8 cellular contexts compared by ENCODE assay signal in the genomic region with DNA sequence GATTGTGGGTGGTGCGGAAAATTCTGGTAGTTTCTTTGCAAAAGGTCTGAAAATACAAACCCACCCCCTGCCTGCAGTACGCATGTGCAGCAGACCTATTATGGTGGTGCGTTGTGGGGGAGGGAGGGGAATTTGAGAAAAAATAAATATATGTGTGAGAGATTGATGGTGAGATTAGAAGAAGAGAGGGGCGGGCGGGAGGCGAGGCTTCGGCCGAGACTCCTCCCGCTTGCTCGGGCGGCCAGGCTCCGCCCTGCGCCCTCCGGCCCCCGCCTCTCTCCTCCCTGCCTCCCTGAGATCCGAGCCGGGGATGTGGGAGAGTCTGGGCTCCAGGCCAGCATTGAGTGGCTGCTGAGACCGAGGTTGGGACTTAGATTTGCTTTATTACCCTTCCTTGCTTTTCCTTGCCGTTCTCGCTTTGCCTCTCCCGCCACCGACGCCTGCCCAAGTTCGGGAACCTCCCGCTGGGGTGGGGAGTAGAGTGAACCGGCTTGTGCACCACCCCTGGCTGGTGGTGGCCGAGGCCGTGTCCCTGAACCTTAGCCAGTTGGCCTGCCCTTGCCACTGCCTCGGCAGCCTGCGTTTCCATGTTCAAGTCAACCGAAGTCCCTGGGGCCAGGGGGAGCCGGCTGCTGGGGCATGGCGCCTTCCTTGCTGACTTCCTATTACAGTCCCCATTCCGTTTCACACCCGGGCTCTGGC. TPM values are rescaled to one million over a fixed set of nuclear protein-coding genes. Genes with fewer than 3 reads are reported as not detected.
A peak's percentile ranks its signal among the peaks of the same experiment; 100 is the strongest.
DNase-seq lines count a peak whose midpoint lies in the region; ATAC-seq and TF ChIP-seq lines count a peak whose summit lies in the region.

No MANE protein-coding gene starts in this region.

- H3K4me3 ChIP-seq in OCI-LY3 (ENCODE audit: low read length) (peak overlapping the region; percentile 99), esophagus (ENCODE audit: low read depth in 1 of 2, low read length in 2 of 2) (peak overlapping the region; percentile 54 to 95), mucosa of stomach (ENCODE audit: low read length) (peak overlapping the region; percentile 42)

- H3K9me3 ChIP-seq in OCI-LY3 (ENCODE audit: insufficient read depth, low read length) (no peaks in the 10 kb centered on the region), esophagus (ENCODE audit: control insufficient read depth in 2 of 2, insufficient read depth in 1 of 2, low read depth in 1 of 2, low read length in 1 of 2) (no peaks in the 10 kb centered on the region), mucosa of stomach (ENCODE audit: control insufficient read depth, low read length) (no peaks in the 10 kb centered on the region)

- TF ChIP-seq CTCF in OCI-LY3 (IDR thresholded peaks at IDR 0.05; ENCODE audit: low read depth, low read length) = no peak

- WGBS in esophagus, 2 donors = 0 to 1% methylated on average over 30 to 35 of the region's 35 CpGs

- H3K4me2 ChIP-seq in OCI-LY3 (ENCODE audit: low read length) = peak overlapping the region; percentile 94

- H3K27ac ChIP-seq in OCI-LY3 (ENCODE audit: low read length) = peak overlapping the region; percentile 79
- peak overlapping the region; percentile 95 to 96 for H3K27ac ChIP-seq in esophagus (ENCODE audit: low read depth in 2 of 2, low read length in 1 of 2)

- peak; percentile 41 for ATAC-seq in GM18867 (IDR thresholded peaks at IDR 0.05; ENCODE audit: unreplicated experiment)

- peaks cover 39% of the 10 kb centered on the region for H3K79me2 ChIP-seq in OCI-LY3 (ENCODE audit: low read length)

- H3K36me3 ChIP-seq in OCI-LY3 (replicated peaks; ENCODE audit: low read depth, low read length) (peaks cover 2% of the 10 kb centered on the region), esophagus (ENCODE audit: control insufficient read depth in 2 of 2, insufficient read depth in 2 of 2, low read length in 1 of 2) (peaks cover 0 to 3% of the 10 kb centered on the region in 2 donors), mucosa of stomach (ENCODE audit: control insufficient read depth, insufficient read depth, low read length) (peaks cover 5% of the 10 kb centered on the region)

- H3K9ac ChIP-seq in OCI-LY3 (ENCODE audit: low read length) (peak overlapping the region; percentile 91), mucosa of stomach (ENCODE audit: low read length) (peak overlapping the region; percentile 57)

- peaks cover 5% of the 10 kb centered on the region; the same call in 1 of the 2 replicates for H4K20me1 ChIP-seq in OCI-LY3 (ENCODE audit: insufficient read depth, low read length)

- no peaks in the 10 kb centered on the region for H3K27me3 ChIP-seq in OCI-LY3 (ENCODE audit: low read depth, low read length)
- H3K27me3 ChIP-seq in esophagus (ENCODE audit: control insufficient read depth in 1 of 2, insufficient read depth in 2 of 2, low read length in 2 of 2) = no peaks in the 10 kb centered on the region
- no peaks in the 10 kb centered on the region for H3K27me3 ChIP-seq in mucosa of stomach (ENCODE audit: control insufficient read depth, insufficient read depth, low read length)

- H3K4me1 ChIP-seq in OCI-LY3 (ENCODE audit: low read length) (peaks cover 19% of the 10 kb centered on the region; the same call in 1 of the 2 replicates), esophagus (ENCODE audit: control insufficient read depth in 2 of 2, insufficient read depth in 2 of 2, low read length in 1 of 2) (peaks cover 9 to 14% of the 10 kb centered on the region in 2 donors), mucosa of stomach (ENCODE audit: control insufficient read depth, insufficient read depth, low read length) (peaks cover 38% of the 10 kb centered on the region)

- peak; percentile 89 for DNase-seq in A172 (ENCODE audit: low spot score)
- DNase-seq in HuH-7.5 (ENCODE audit: low spot score) = peak; percentile 89
- peak; percentile 80 for DNase-seq in activated T-cell treated with anti-CD3 and anti-CD28 coated beads for 48 hours (ENCODE audit: low read depth)
- peak; percentile 82 to 87 for DNase-seq in stimulated activated CD8-positive, alpha-beta memory T cell treated with anti-CD3 and anti-CD28 coated beads, Interleukin-4, amount 100 ng/mL, for 4 hours (ENCODE audit: low read depth in 2 of 2, low spot score in 1 of 2)

- no peak overlapping the region for H2AFZ ChIP-seq in OCI-LY3 (ENCODE audit: low read depth, low read length)

RNA-seq across cellular contexts. Expression of a gene that starts 1.0 kb away (rescaled TPM):
- total RNA-seq in A172 (2014; rRNA removed; shearing (Covaris generic)) = 89.2 and 104 TPM in 2 replicates
- 10 to 100 TPM; 37.2 to 78.7 TPM for polyA plus RNA-seq in esophagus

RNA-seq across cellular contexts. Expression of a gene that starts 28.5 kb away (rescaled TPM):
- total RNA-seq in A172 (2014; rRNA removed; shearing (Covaris generic)) = 1.5 and 1.8 TPM in 2 replicates
- 1 to 10 TPM; 3.5 to 4.3 TPM for polyA plus RNA-seq in esophagus

RNA-seq across cellular contexts. Expression of a gene that starts 29.8 kb away (rescaled TPM):
- 15.7 and 18.4 TPM in 2 replicates for total RNA-seq in A172 (2014; rRNA removed; shearing (Covaris generic))
- 1 to 10 TPM; 4.7 to 6.3 TPM for polyA plus RNA-seq in esophagus

RNA-seq across cellular contexts. Expression of a gene that starts 30.3 kb away (rescaled TPM):
- 200 and 243 TPM in 2 replicates for total RNA-seq in A172 (2014; rRNA removed; shearing (Covaris generic))
- 100 to 1,000 TPM; 108 to 122 TPM for polyA plus RNA-seq in esophagus

RNA-seq across cellular contexts. Expression of a gene that starts 32.8 kb away (rescaled TPM):
- total RNA-seq in A172 (2014; rRNA removed; shearing (Covaris generic)) = not detected in 2 replicates
- polyA plus RNA-seq in esophagus = 1 to 10 TPM; 8.7 to 9.7 TPM

Comparison
In these comparisons a context has a peak if more than half of its experiments do, and no peak if none do; other contexts are left out.
1. Peak in every context shown above with its lines: DNase-seq, ATAC-seq, H3K4me3 ChIP-seq and H3K27ac ChIP-seq.
2. H3K4me3 ChIP-seq: peak in every context shown above with its lines; median percentile 99 in OCI-LY3; 74 in esophagus; 42 in mucosa of stomach.